1 cellular context compared by ENCODE assay signal in the genomic region with DNA sequence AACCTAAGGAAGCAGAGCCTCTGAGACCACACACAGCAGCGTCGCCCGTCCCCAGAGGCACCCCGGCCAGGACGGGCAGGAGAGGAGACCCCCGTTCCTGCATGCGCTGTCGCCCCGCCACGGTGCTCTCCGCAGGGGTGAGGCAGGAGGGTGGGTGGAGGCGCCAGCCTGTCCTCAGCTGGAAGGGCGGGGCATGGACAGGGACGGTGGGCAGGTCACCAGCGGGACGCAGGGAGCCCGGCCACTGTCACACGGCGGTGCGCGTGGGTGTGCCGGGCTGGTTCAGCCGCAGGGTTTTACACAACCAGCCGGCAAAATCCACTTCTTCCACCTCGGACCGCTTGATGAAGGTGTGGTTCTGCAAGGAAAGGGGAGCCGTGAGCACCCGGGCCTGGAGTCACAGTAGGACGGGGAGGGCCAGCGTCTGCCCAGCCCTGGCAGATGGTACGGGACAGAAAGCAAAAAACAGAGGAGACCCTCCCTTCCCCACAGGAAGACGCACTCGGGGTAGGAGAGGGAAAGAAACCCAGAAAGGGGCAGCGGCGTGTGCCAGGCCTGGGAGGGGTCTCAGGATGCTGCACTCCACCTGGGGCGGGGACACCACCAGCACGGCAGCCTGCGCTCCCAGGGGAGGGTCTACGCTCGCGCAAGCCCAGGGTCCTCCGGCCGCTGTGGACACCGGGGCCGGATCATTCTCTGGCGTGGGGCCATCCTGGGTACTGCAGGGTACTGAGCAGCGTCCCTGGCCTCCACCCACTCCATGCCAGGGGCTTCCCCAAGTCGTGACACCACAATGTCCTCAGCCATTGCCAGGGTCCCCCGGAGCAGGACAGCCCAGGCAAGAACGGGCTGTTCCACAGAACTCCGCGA.
TF ChIP-seq lines count a peak whose summit lies in the region.

No MANE protein-coding gene starts in this region.

TF ChIP-seq in HEK293, 187 proteins besides CTCF, POLR2A, EP300 and RAD21 (continued from another document):
- TF ChIP-seq, protein P1, sequence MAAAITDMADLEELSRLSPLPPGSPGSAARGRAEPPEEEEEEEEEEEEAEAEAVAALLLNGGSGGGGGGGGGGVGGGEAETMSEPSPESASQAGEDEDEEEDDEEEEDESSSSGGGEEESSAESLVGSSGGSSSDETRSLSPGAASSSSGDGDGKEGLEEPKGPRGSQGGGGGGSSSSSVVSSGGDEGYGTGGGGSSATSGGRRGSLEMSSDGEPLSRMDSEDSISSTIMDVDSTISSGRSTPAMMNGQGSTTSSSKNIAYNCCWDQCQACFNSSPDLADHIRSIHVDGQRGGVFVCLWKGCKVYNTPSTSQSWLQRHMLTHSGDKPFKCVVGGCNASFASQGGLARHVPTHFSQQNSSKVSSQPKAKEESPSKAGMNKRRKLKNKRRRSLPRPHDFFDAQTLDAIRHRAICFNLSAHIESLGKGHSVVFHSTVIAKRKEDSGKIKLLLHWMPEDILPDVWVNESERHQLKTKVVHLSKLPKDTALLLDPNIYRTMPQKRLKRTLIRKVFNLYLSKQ (tag by site-specific recombination; IDR thresholded peaks at IDR 0.05; ENCODE audit: borderline replicate concordance) = no peak
TF ChIP-seq in HEK293: peak in this region for 1.
